24 cellular contexts compared by ENCODE assay signal in genomic region chr1:90562892-90563291, GRCh38.
"Had no signal": no experiment of that assay in that cellular context is flagged by ENCODE, and none has a peak within 500 bp of the region (broad histone marks: within the 10 kb centered on the region; RNA-seq: fewer than 3 reads in every experiment).

No MANE protein-coding gene starts in this region.

- H3K36me3 ChIP-seq: colonic mucosa, esophagus muscularis mucosa, esophagus squamous epithelium, gastrocnemius medialis, gastroesophageal sphincter, heart left ventricle, heart right ventricle had no signal

- DNase-seq: colonic mucosa; cortex of kidney; dermis blood vessel endothelial cell; dorsolateral prefrontal cortex; effector CD4-positive, alpha-beta T cell; effector CD8-positive, alpha-beta T cell; effector memory CD4-positive, alpha-beta T cell; effector memory CD8-positive, alpha-beta T cell; endodermal cell; erythroblast; esophagus squamous epithelium; foreskin fibroblast; foreskin keratinocyte; foreskin melanocyte; gastrocnemius medialis; glutamatergic neuron; head of caudate nucleus; heart left ventricle; heart right ventricle had no signal

- H3K4me3 ChIP-seq: colonic mucosa, coronary artery, dorsolateral prefrontal cortex, esophagus muscularis mucosa, esophagus squamous epithelium, gastrocnemius medialis, gastroesophageal sphincter, heart left ventricle, heart right ventricle had no signal

- ATAC-seq: effector memory CD8-positive, alpha-beta T cell; esophagus mucosa; foreskin keratinocyte; gastrocnemius medialis; gastroesophageal sphincter; heart left ventricle; heart right ventricle had no signal

- H3K9me3 ChIP-seq: colonic mucosa, esophagus muscularis mucosa, esophagus squamous epithelium, gastrocnemius medialis, gastroesophageal sphincter, heart left ventricle, heart right ventricle had no signal

- H3K4me1 ChIP-seq: colonic mucosa, esophagus muscularis mucosa, esophagus squamous epithelium, foreskin keratinocyte, gastrocnemius medialis, gastroesophageal sphincter had no signal

- H3K27me3 ChIP-seq: colonic mucosa, esophagus muscularis mucosa, esophagus squamous epithelium, gastrocnemius medialis had no signal

- H3K27ac ChIP-seq: colonic mucosa, coronary artery, dorsolateral prefrontal cortex, epithelial cell of prostate, esophagus muscularis mucosa, esophagus squamous epithelium, foreskin keratinocyte, gastrocnemius medialis, gastroesophageal sphincter, heart left ventricle, heart right ventricle had no signal
